In genomic region chr4:67632492-67632891, GRCh38 we compare ENCODE assay signal across 18 cellular contexts.
DNase-seq lines count a peak whose midpoint lies in the region; ATAC-seq and TF ChIP-seq lines count a peak whose summit lies in the region.
"Had no signal": no experiment of that assay in that cellular context is flagged by ENCODE, and none has a peak within 500 bp of the region (broad histone marks: within the 10 kb centered on the region; RNA-seq: fewer than 3 reads in every experiment).

No MANE protein-coding gene starts in this region.

- H3K36me3 ChIP-seq in ovary, result no peaks in the 10 kb centered on the region

- H3K4me1 ChIP-seq in ovary (ENCODE audit: insufficient read depth), result no peaks in the 10 kb centered on the region
- H3K4me1 ChIP-seq: suprapubic skin had no signal

- H3K27me3 ChIP-seq in ovary, result no peaks in the 10 kb centered on the region
- H3K27me3 ChIP-seq: BLaER1 treated with 17β-estradiol and CSF1 and Interleukin-3, amounts not matched to agents 10 nM and 100 nM; suprapubic skin had no signal

- H3K4me1 Mint-ChIP-seq in nephron progenitor cell, result no peaks in the 10 kb centered on the region
- H3K4me1 Mint-ChIP-seq: nephron had no signal

- DNase-seq in UCSD-AML1 (lab: John Stamatoyannopoulos, UW; ENCODE audit: unreplicated experiment), result peak; percentile 8
- DNase-seq in nephron progenitor cell, result no peak
- no peak for DNase-seq in ovary
- DNase-seq: activated CD4-positive, alpha-beta memory T cell treated with anti-CD3 and anti-CD28 coated beads for 36 hours; anterior cingulate cortex; DND-41; foreskin melanocyte; IMR-90; NCI-H1105; NCI-H2171 treated with DMSO at 0.1 percent for 48 hours; retina had no signal

- peak overlapping the region; percentile 70 for H3K27ac Mint-ChIP-seq in nephron progenitor cell
- H3K27ac Mint-ChIP-seq: activated CD4-positive, alpha-beta memory T cell treated with anti-CD3 and anti-CD28 coated beads for 36 hours; nephron had no signal

- no peaks in the 10 kb centered on the region for H3K9me3 ChIP-seq in ovary
- H3K9me3 ChIP-seq: suprapubic skin had no signal

- H3K27me3 Mint-ChIP-seq in nephron progenitor cell (ENCODE audit: low read depth, poor library complexity), result no peaks in the 10 kb centered on the region
- H3K27me3 Mint-ChIP-seq: activated CD4-positive, alpha-beta memory T cell treated with anti-CD3 and anti-CD28 coated beads for 36 hours had no signal

- no peak for TF ChIP-seq EP300 in ovary (IDR thresholded peaks at IDR 0.05)

- TF ChIP-seq POLR2A in ovary (IDR thresholded peaks at IDR 0.05), result no peak

- no peak for TF ChIP-seq CTCF in nephron progenitor cell (IDR thresholded peaks at IDR 0.05)
- TF ChIP-seq CTCF in ovary (IDR thresholded peaks at IDR 0.05), result no peak

- H3K27ac ChIP-seq in ovary, result no peak overlapping the region
- H3K27ac ChIP-seq: BLaER1 treated with 17β-estradiol and CSF1 and Interleukin-3, amounts not matched to agents 10 nM and 100 nM; suprapubic skin had no signal

- 83 to 86% (median 85%) methylated on average over 3 of the region's 3 CpGs for WGBS in ovary, 3 donors

- peaks cover 63% of the 10 kb centered on the region for H3K36me3 Mint-ChIP-seq in nephron progenitor cell (ENCODE audit: low read depth)

- ATAC-seq in GM21381 (IDR thresholded peaks at IDR 0.05; ENCODE audit: unreplicated experiment) (peak; percentile 58), HG03565 (IDR thresholded peaks at IDR 0.05; ENCODE audit: unreplicated experiment) (peak; percentile 93), GM18861 (IDR thresholded peaks at IDR 0.05; ENCODE audit: unreplicated experiment) (no peak), HG03280 (IDR thresholded peaks at IDR 0.05; ENCODE audit: unreplicated experiment) (no peak)

- no peak overlapping the region for H3K4me3 Mint-ChIP-seq in nephron progenitor cell
- H3K4me3 Mint-ChIP-seq: activated CD4-positive, alpha-beta memory T cell treated with anti-CD3 and anti-CD28 coated beads for 36 hours; nephron had no signal

- intact Hi-C loops in ovary (cut with DNase I), result no loop called here

- H3K9me3 Mint-ChIP-seq in nephron progenitor cell, result peaks cover 9% of the 10 kb centered on the region
- H3K9me3 Mint-ChIP-seq: activated CD4-positive, alpha-beta memory T cell treated with anti-CD3 and anti-CD28 coated beads for 36 hours had no signal

- H3K4me3 ChIP-seq in ovary, result no peak overlapping the region
- H3K4me3 ChIP-seq: BLaER1 treated with 17β-estradiol and CSF1 and Interleukin-3, amounts not matched to agents 10 nM and 100 nM; suprapubic skin had no signal

Comparison
In these comparisons a context has a peak if more than half of its experiments do, and no peak if none do; other contexts are left out.
1. ATAC-seq: peak in GM21381 (single experiment) and HG03565 (single experiment); none in GM18861 (single experiment) and HG03280 (single experiment).